8 cellular contexts compared by ENCODE assay signal in genomic region chr21:36319767-36320420, GRCh38. TPM values are rescaled to one million over a fixed set of nuclear protein-coding genes. Genes with fewer than 3 reads are reported as not detected.
DNase-seq lines count a peak whose midpoint lies in the region; ATAC-seq and TF ChIP-seq lines count a peak whose summit lies in the region.

Gene MORC3 (plus strand): TSS chr21:36320197. CDS start chr21:36320265, 68 bp downstream.

- TF ChIP-seq POLR2A in breast epithelium (IDR thresholded peaks at IDR 0.05), result peak; percentile 66

- intact Hi-C loops in breast epithelium (cut with DNase I; ENCODE audit: low total_unique reads), result no loop called here

- H3K9me3 ChIP-seq in breast epithelium (no peaks in the 10 kb centered on the region), iPS-18a (ENCODE audit: control insufficient read depth, low read depth, low read length) (no peaks in the 10 kb centered on the region), skeletal muscle satellite cell (replicated peaks; ENCODE audit: low read length) (no peaks in the 10 kb centered on the region)

- TF ChIP-seq CTCF in VCaP (conservative IDR thresholded peaks at IDR 0.05) (no peak), breast epithelium (IDR thresholded peaks at IDR 0.05) (no peak)

- in situ Hi-C loops in ACHN (cut with HindIII; ENCODE audit: low pct_ligation_motif_present, low pct_unique_long_range_greater_than_20kb, low sequenced_read_pairs), result no loop called here

- H3K27me3 ChIP-seq in breast epithelium (no peaks in the 10 kb centered on the region), iPS-18a (ENCODE audit: control insufficient read depth, insufficient read depth, low read length) (no peaks in the 10 kb centered on the region), skeletal muscle satellite cell (ENCODE audit: control insufficient read depth, insufficient read depth, low read length) (no peaks in the 10 kb centered on the region)

- H3K27ac ChIP-seq in VCaP, result peak within 1 kb of the TSS; percentile 99
- H3K27ac ChIP-seq in breast epithelium, result peak within 1 kb of the TSS; percentile 99
- peak within 1 kb of the TSS; percentile 68 for H3K27ac ChIP-seq in iPS-18a (ENCODE audit: low read length)

- H3K36me3 ChIP-seq in breast epithelium, result no peaks in the 10 kb centered on the region
- peaks cover 5% of the 10 kb centered on the region for H3K36me3 ChIP-seq in iPS-18a (ENCODE audit: control insufficient read depth, low read depth, low read length)
- no peaks in the 10 kb centered on the region for H3K36me3 ChIP-seq in skeletal muscle satellite cell (ENCODE audit: insufficient read depth, low read length)

- H3K4me1 ChIP-seq in breast epithelium, result peaks cover 0 to 5% of the 10 kb centered on the region in 2 donors
- peaks cover 11% of the 10 kb centered on the region for H3K4me1 ChIP-seq in iPS-18a (ENCODE audit: control insufficient read depth, low read depth, low read length)
- peaks cover 21% of the 10 kb centered on the region for H3K4me1 ChIP-seq in skeletal muscle satellite cell (ENCODE audit: control insufficient read depth, insufficient read depth, low read length)

- H3K9ac ChIP-seq in iPS-18a (ENCODE audit: low read length) (peak within 1 kb of the TSS; percentile 78), skeletal muscle satellite cell (ENCODE audit: low read depth, low read length) (peak within 1 kb of the TSS; percentile 86)

- ATAC-seq in GM18870 (IDR thresholded peaks at IDR 0.05; ENCODE audit: unreplicated experiment) (peak; percentile 81), HG03135 (IDR thresholded peaks at IDR 0.05; ENCODE audit: unreplicated experiment) (peak; percentile 87)

- peak; percentile 97 for DNase-seq in ACHN
- peak; percentile 99 for DNase-seq in NCI-H2196 treated with DMSO at 0.1 percent for 48 hours (lab: John Stamatoyannopoulos, UW; ENCODE audit: unreplicated experiment)
- peak; percentile 98 for DNase-seq in breast epithelium (ENCODE audit: low spot score in 2 of 2)

- peak within 1 kb of the TSS; percentile 89 for H3K4me2 ChIP-seq in skeletal muscle satellite cell (ENCODE audit: low read length)

- peak within 1 kb of the TSS; percentile 70 to 94 (median 94) for H3K4me3 ChIP-seq in breast epithelium
- H3K4me3 ChIP-seq in iPS-18a (ENCODE audit: low read length), result peak within 1 kb of the TSS; percentile 98
- peak within 1 kb of the TSS; percentile 76 for H3K4me3 ChIP-seq in skeletal muscle satellite cell (ENCODE audit: low read length)

RNA-seq across cellular contexts. Expression of gene MORC3, which starts in this region (rescaled TPM):
- total RNA-seq in breast epithelium, result 10 to 100 TPM; 38.9 to 62.8 (median 54.7) TPM
- 16.2 and 17.2 TPM in 2 replicates for total RNA-seq in skeletal muscle satellite cell (2012; rRNA removed)

Comparison
In these comparisons a context has a peak if more than half of its experiments do, and no peak if none do; other contexts are left out.
1. Peak in every context shown above with its lines: DNase-seq, ATAC-seq, H3K4me3 ChIP-seq and H3K27ac ChIP-seq.